15 cellular contexts compared by ENCODE assay signal in genomic region chr11:24234822-24235508, GRCh38.
DNase-seq lines count a peak whose midpoint lies in the region; ATAC-seq, FAIRE-seq and TF ChIP-seq lines count a peak whose summit lies in the region.
"Had no signal": no experiment of that assay in that cellular context is flagged by ENCODE, and none has a peak within 500 bp of the region (broad histone marks: within the 10 kb centered on the region; RNA-seq: fewer than 3 reads in every experiment).

No MANE protein-coding gene starts in this region.

- peaks cover 4% of the 10 kb centered on the region; the same call in 1 of the 2 replicates for H3K4me1 ChIP-seq in BE2C
- H3K4me1 ChIP-seq: parathyroid adenoma had no signal

- POLR2A ChIA-PET in activated CD4-positive, alpha-beta memory T cell treated with anti-CD3 and anti-CD28 coated beads, Interleukin-2, amount 10 ng/mL, durations not matched to agents 7 days and 5 days (lab: Charles Lee) = no interaction called here

- no peak overlapping the region for H3K4me3 ChIP-seq in BE2C (ENCODE audit: low read depth, low read length)

- no peak overlapping the region for H3K27ac Mint-ChIP-seq in activated CD4-positive, alpha-beta memory T cell treated with anti-CD3 and anti-CD28 coated beads, Interleukin-2, amount 10 ng/mL, durations not matched to agents 7 days and 5 days
- H3K27ac Mint-ChIP-seq: IgD-negative memory B cell, WTC11 had no signal

- no peak for FAIRE-seq in HTR-8/SVneo (lab: Jason Lieb, UNC)

- TF ChIP-seq CTCF in BE2C (IDR thresholded peaks at IDR 0.05; ENCODE audit: low read depth, low read length) = peak; percentile 61

- H3K9me3 ChIP-seq in BE2C = no peaks in the 10 kb centered on the region

- H3K9me3 Mint-ChIP-seq in activated CD4-positive, alpha-beta memory T cell treated with anti-CD3 and anti-CD28 coated beads, Interleukin-2, amount 10 ng/mL, durations not matched to agents 7 days and 5 days = peaks cover 9% of the 10 kb centered on the region
- H3K9me3 Mint-ChIP-seq: H9 had no signal

- CTCF ChIA-PET in activated CD4-positive, alpha-beta memory T cell treated with anti-CD3 and anti-CD28 coated beads, Interleukin-2, amount 10 ng/mL, durations not matched to agents 7 days and 5 days (lab: Charles Lee) = no interaction called here

- no peak for ATAC-seq in GM21360 (IDR thresholded peaks at IDR 0.05; ENCODE audit: unreplicated experiment)
- ATAC-seq: WTC11 had no signal

- H3K4me3 Mint-ChIP-seq in activated CD4-positive, alpha-beta memory T cell treated with anti-CD3 and anti-CD28 coated beads, Interleukin-2, amount 10 ng/mL, durations not matched to agents 7 days and 5 days = no peak overlapping the region
- H3K4me3 Mint-ChIP-seq: H9, IgD-negative memory B cell, WTC11 had no signal

- H3K27me3 Mint-ChIP-seq in activated CD4-positive, alpha-beta memory T cell treated with anti-CD3 and anti-CD28 coated beads, Interleukin-2, amount 10 ng/mL, durations not matched to agents 7 days and 5 days = no peaks in the 10 kb centered on the region
- H3K27me3 Mint-ChIP-seq: IgD-negative memory B cell had no signal

- no peaks in the 10 kb centered on the region for H3K4me1 Mint-ChIP-seq in activated CD4-positive, alpha-beta memory T cell treated with anti-CD3 and anti-CD28 coated beads, Interleukin-2, amount 10 ng/mL, durations not matched to agents 7 days and 5 days
- H3K4me1 Mint-ChIP-seq: H9, IgD-negative memory B cell, WTC11 had no signal

- DNase-seq in BE2C = peak; percentile 65
- peak; percentile 15 for DNase-seq in HTR-8/SVneo (ENCODE audit: insufficient read length, low spot score)
- peak; percentile 0 for DNase-seq in amniotic stem cell (lab: John Stamatoyannopoulos, UW)
- peak; percentile 51 for DNase-seq in kidney tubule cell (ENCODE audit: low spot score)
- DNase-seq in activated CD4-positive, alpha-beta memory T cell treated with anti-CD3 and anti-CD28 coated beads, Interleukin-2, amount 10 ng/mL, durations not matched to agents 7 days and 5 days = no peak
- DNase-seq in NCI-H2029 treated with DMSO at 0.1 percent for 48 hours (lab: John Stamatoyannopoulos, UW) = no peak
- no peak for DNase-seq in AG08395 (ENCODE audit: low spot score)
- DNase-seq: activated T-cell treated with anti-CD3 and anti-CD28 coated beads, Interleukin-2, amount 50 U/mL, for 1 hour; H9; stimulated activated CD4-positive, alpha-beta T cell treated with anti-CD3 and anti-CD28 coated beads, Interleukin-2, amount 100 ng/mL, for 48 hours; stimulated activated naive CD4-positive, alpha-beta T cell had no signal

- no peaks in the 10 kb centered on the region for H3K36me3 ChIP-seq in BE2C

- no peaks in the 10 kb centered on the region for H3K27me3 ChIP-seq in BE2C

- no peaks in the 10 kb centered on the region for H3K36me3 Mint-ChIP-seq in activated CD4-positive, alpha-beta memory T cell treated with anti-CD3 and anti-CD28 coated beads, Interleukin-2, amount 10 ng/mL, durations not matched to agents 7 days and 5 days (ENCODE audit: low read depth)
- H3K36me3 Mint-ChIP-seq: IgD-negative memory B cell, WTC11 had no signal

Comparison
In these comparisons a context has a peak if more than half of its experiments do, and no peak if none do; other contexts are left out.
1. DNase-seq: peak in BE2C (single experiment), HTR-8/SVneo (single experiment), amniotic stem cell (single experiment) and kidney tubule cell (single experiment); none in activated CD4-positive, alpha-beta memory T cell treated with anti-CD3 and anti-CD28 coated beads, Interleukin-2, amount 10 ng/mL, durations not matched to agents 7 days and 5 days (single experiment), NCI-H2029 treated with DMSO at 0.1 percent for 48 hours (single experiment) and AG08395 (single experiment).